In the genomic region with DNA sequence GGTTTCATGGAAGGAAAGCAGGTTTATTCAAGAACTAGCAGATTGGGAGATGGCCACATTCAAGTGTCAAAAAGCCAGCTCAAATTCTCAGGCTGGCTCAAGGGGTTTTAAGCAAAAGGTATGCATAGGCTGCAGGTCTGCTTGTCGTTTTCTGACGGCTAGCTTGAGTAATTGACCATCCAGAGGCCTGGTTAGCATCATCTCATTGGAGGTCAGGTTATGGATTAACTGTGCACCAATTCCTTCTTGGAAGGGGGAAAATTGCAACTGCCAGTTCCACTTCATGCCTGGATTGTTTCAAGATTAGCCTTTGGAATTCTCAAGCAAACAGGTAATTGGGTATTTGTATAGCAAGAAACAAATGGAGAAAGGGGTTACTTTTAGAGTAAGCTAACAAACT, we compare ENCODE assay signal across 25 cellular contexts.
"Had no signal": no experiment of that assay in that cellular context is flagged by ENCODE, and none has a peak within 500 bp of the region (broad histone marks: within the 10 kb centered on the region; RNA-seq: fewer than 3 reads in every experiment).

No MANE protein-coding gene starts in this region.

- H3K4me3 Mint-ChIP-seq: activated naive CD8-positive, alpha-beta T cell treated with anti-CD3 and anti-CD28 coated beads for 36 hours; brain; natural killer cell treated with Interleukin-12 subunit alpha and Interleukin-12 subunit beta and Interleukin-15 and Interleukin-18, amount 100 ng/mL, for 72 hours; stimulated activated naive B cell treated with anti-CD40 and anti-IgM and Interleukin-4, amounts not matched to agents 10 μg/mL and 1 μg/mL and 100 μg/mL, for 72 hours; T-cell had no signal

- H3K36me3 Mint-ChIP-seq: activated naive CD8-positive, alpha-beta T cell treated with anti-CD3 and anti-CD28 coated beads for 36 hours; brain; natural killer cell treated with Interleukin-12 subunit alpha and Interleukin-12 subunit beta and Interleukin-15 and Interleukin-18, amount 100 ng/mL, for 72 hours; stimulated activated naive B cell treated with anti-CD40 and anti-IgM and Interleukin-4, amounts not matched to agents 10 μg/mL and 1 μg/mL and 100 μg/mL, for 72 hours; T-cell had no signal

- H3K27ac Mint-ChIP-seq: activated naive CD8-positive, alpha-beta T cell treated with anti-CD3 and anti-CD28 coated beads for 36 hours; brain; natural killer cell treated with Interleukin-12 subunit alpha and Interleukin-12 subunit beta and Interleukin-15 and Interleukin-18, amount 100 ng/mL, for 72 hours; stimulated activated naive B cell treated with anti-CD40 and anti-IgM and Interleukin-4, amounts not matched to agents 10 μg/mL and 1 μg/mL and 100 μg/mL, for 72 hours; T-cell had no signal

- H3K9me3 Mint-ChIP-seq: activated naive CD8-positive, alpha-beta T cell treated with anti-CD3 and anti-CD28 coated beads for 36 hours; natural killer cell treated with Interleukin-12 subunit alpha and Interleukin-12 subunit beta and Interleukin-15 and Interleukin-18, amount 100 ng/mL, for 72 hours; stimulated activated naive B cell treated with anti-CD40 and anti-IgM and Interleukin-4, amounts not matched to agents 10 μg/mL and 1 μg/mL and 100 μg/mL, for 72 hours; T-cell had no signal

- H3K27me3 Mint-ChIP-seq: activated naive CD8-positive, alpha-beta T cell treated with anti-CD3 and anti-CD28 coated beads for 36 hours had no signal

- ATAC-seq: gastrocnemius medialis; mucosa of descending colon; natural killer cell treated with Interleukin-12 subunit alpha and Interleukin-12 subunit beta and Interleukin-15 and Interleukin-18, amount 100 ng/mL, for 72 hours; stimulated activated naive B cell treated with anti-CD40 and anti-IgM and Interleukin-4, amounts not matched to agents 10 μg/mL and 1 μg/mL and 100 μg/mL, for 72 hours; T-cell had no signal

- H3K4me3 ChIP-seq: adrenal gland, coronary artery, dorsolateral prefrontal cortex, gastrocnemius medialis, hepatocyte, left ventricle myocardium inferior, lung, mucosa of descending colon, upper lobe of left lung, vagina had no signal

- DNase-seq: activated CD4-positive, alpha-beta T cell treated with anti-CD3 and anti-CD28 coated beads for 4 hours; activated CD4-positive, alpha-beta T cell treated with anti-CD3 and anti-CD28 coated beads, Interleukin-2, amount 50 U/mL, for 4 hours; activated effector memory CD4-positive, alpha-beta T cell treated with Interleukin-2 at 50 U/mL for 16 hours; activated naive CD4-positive, alpha-beta T cell treated with Interleukin-2 at 50 U/mL for 16 hours; activated naive CD8-positive, alpha-beta T cell treated with anti-CD3 and anti-CD28 coated beads for 36 hours; adrenal gland; aorta; dorsolateral prefrontal cortex; effector memory CD4-positive, alpha-beta T cell; erythroblast; gastrocnemius medialis; left ventricle myocardium inferior; mucosa of descending colon; retina; stimulated activated CD4-positive, alpha-beta T cell treated with anti-CD3 and anti-CD28 coated beads, Interleukin-15, amount 100 ng/mL, for 24 hours; stimulated activated CD4-positive, alpha-beta T cell treated with anti-CD3 and anti-CD28 coated beads, Interleukin-2, amount 100 ng/mL, for 24 hours; stimulated activated naive B cell treated with anti-CD40 and anti-IgM and Interleukin-4, amounts not matched to agents 10 μg/mL and 1 μg/mL and 100 μg/mL, for 72 hours; T-cell; upper lobe of left lung had no signal

- H3K4me1 Mint-ChIP-seq: activated naive CD8-positive, alpha-beta T cell treated with anti-CD3 and anti-CD28 coated beads for 36 hours; brain; stimulated activated naive B cell treated with anti-CD40 and anti-IgM and Interleukin-4, amounts not matched to agents 10 μg/mL and 1 μg/mL and 100 μg/mL, for 72 hours; T-cell had no signal
